Comparison of ENCODE assay signal across 8 cellular contexts in genomic region chr1:240611619-240612490, GRCh38. TPM values are rescaled to one million over a fixed set of nuclear protein-coding genes. Genes with fewer than 3 reads are reported as not detected.
DNase-seq lines count a peak whose midpoint lies in the region; ATAC-seq lines count a peak whose summit lies in the region.

Gene GREM2, minus strand, starts transcription at chr1:240612155. Its CDS starts 118,680 bp downstream, at chr1:240493475.

- peaks cover 61% of the 10 kb centered on the region for H3K4me1 ChIP-seq in HUES48 (ENCODE audit: control insufficient read depth, insufficient read depth, low read length)

- H3K36me3 ChIP-seq in HUES48 (ENCODE audit: control insufficient read depth, insufficient read depth, low read length): no peaks in the 10 kb centered on the region

- H3K9me3 ChIP-seq in HUES48 (ENCODE audit: control insufficient read depth, insufficient read depth, low read length): no peaks in the 10 kb centered on the region

- DNase-seq in DMS79 (lab: John Stamatoyannopoulos, UW) (peak; percentile 7), T-helper 9 cell (peak; percentile 14), left colon (peak; percentile 48 to 68)
- DNase-seq in central memory CD4-positive, alpha-beta T cell: peak; percentile 50
- peak; percentile 13 to 20 for DNase-seq in stimulated activated CD4-positive, alpha-beta T cell treated with anti-CD3 and anti-CD28 coated beads, Interleukin-15, amount 100 ng/mL, for 48 hours (ENCODE audit: low read depth in 2 of 2)

- ATAC-seq in GM21526 (IDR thresholded peaks at IDR 0.05; ENCODE audit: low FRiP score, unreplicated experiment): peak; percentile 76
- peak; percentile 80 for ATAC-seq in left colon
- ATAC-seq in GM18861 (IDR thresholded peaks at IDR 0.05; ENCODE audit: unreplicated experiment): no peak

- no peak within 1 kb of the TSS for H3K27ac ChIP-seq in HUES48 (ENCODE audit: low read depth, low read length)

- intact Hi-C loops in left colon (cut with DNase I, micrococcal nuclease): loop anchor here in 1 of 2 donors (5.0 kb wide), 1 partner anchor 420 kb away; no protein-coding TSS in a partner anchor

- H3K4me3 ChIP-seq in HUES48 (ENCODE audit: low read depth, low read length): peak within 1 kb of the TSS; percentile 74

- peaks cover 27% of the 10 kb centered on the region for H3K27me3 ChIP-seq in HUES48 (ENCODE audit: control insufficient read depth, insufficient read depth, low read length)

- H3K9ac ChIP-seq in HUES48 (ENCODE audit: low read depth, low read length): 0 out of 2 replicates have a peak within 1 kb of the TSS, but pooled peaks have one; percentile 11

RNA-seq across cellular contexts. Expression of gene GREM2, which starts in this region (rescaled TPM):
- total RNA-seq in left colon: 1 to 10 TPM; 2.5 to 10.0 TPM

Comparison
In these comparisons a context has a peak if more than half of its experiments do, and no peak if none do; other contexts are left out.
1. DNase-seq: peak in every context shown above with its lines; median percentile 58 in left colon; 50 in central memory CD4-positive, alpha-beta T cell; 16 in stimulated activated CD4-positive, alpha-beta T cell treated with anti-CD3 and anti-CD28 coated beads, Interleukin-15, amount 100 ng/mL, for 48 hours; 14 in T-helper 9 cell; 7 in DMS79.